ENCODE assay signal across 19 cellular contexts in the genomic region with DNA sequence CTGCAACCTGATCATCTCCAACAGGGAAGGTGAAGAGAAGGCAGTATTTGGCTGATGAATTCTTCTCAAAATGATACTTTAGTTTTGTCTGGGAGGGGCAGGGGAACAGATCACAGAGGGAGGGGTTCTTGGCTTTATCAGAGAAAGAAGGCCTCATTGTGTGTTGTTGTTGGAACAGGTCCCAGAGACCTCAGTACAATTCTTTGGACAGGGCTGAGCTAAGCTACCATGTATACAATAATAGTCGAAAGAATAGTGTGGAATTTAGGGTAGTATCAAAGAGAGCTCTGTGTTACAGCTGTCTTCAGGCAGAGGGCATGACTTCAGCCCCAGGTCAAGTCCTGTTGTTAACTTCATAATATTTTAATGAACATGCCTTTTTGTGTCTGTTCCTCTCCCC. TPM values are rescaled to one million over a fixed set of nuclear protein-coding genes. Genes with fewer than 3 reads are reported as not detected.
DNase-seq lines count a peak whose midpoint lies in the region; ATAC-seq and TF ChIP-seq lines count a peak whose summit lies in the region.
"Had no signal": no experiment of that assay in that cellular context is flagged by ENCODE, and none has a peak within 500 bp of the region (broad histone marks: within the 10 kb centered on the region; RNA-seq: fewer than 3 reads in every experiment).

No MANE protein-coding gene starts in this region.

- TF ChIP-seq CTCF in heart left ventricle (IDR thresholded peaks at IDR 0.05): no peak
- no peak for TF ChIP-seq CTCF in testis (IDR thresholded peaks at IDR 0.05)

- H3K27ac Mint-ChIP-seq in dendritic cell treated with granulocyte-macrophage colony-stimulating factor and Interleukin-4, amounts not matched to agents 40 ng/mL and 50 ng/mL, for 4 days: peak overlapping the region; percentile 87
- H3K27ac Mint-ChIP-seq: activated B cell treated with CpG ODN at 0.5 μM for 24 hours had no signal

- H3K4me1 ChIP-seq in heart left ventricle: peaks cover 21 to 95% (median 81%) of the 10 kb centered on the region in 12 donors
- H3K4me1 ChIP-seq in right cardiac atrium (ENCODE audit: control insufficient read depth, insufficient read depth, low read length): peaks cover 43% of the 10 kb centered on the region
- peaks cover 47% of the 10 kb centered on the region for H3K4me1 ChIP-seq in testis

- H3K27me3 ChIP-seq in heart left ventricle (no peaks in the 10 kb centered on the region), right cardiac atrium (ENCODE audit: control insufficient read depth, insufficient read depth) (no peaks in the 10 kb centered on the region), testis (no peaks in the 10 kb centered on the region)

- no peaks in the 10 kb centered on the region for H3K27me3 Mint-ChIP-seq in dendritic cell treated with granulocyte-macrophage colony-stimulating factor and Interleukin-4, amounts not matched to agents 40 ng/mL and 50 ng/mL, for 4 days
- H3K27me3 Mint-ChIP-seq: activated B cell treated with CpG ODN at 0.5 μM for 24 hours had no signal

- H3K36me3 ChIP-seq in heart left ventricle: no peaks in the 10 kb centered on the region
- H3K36me3 ChIP-seq in testis (ENCODE audit: low read depth, missing control alignments): no peaks in the 10 kb centered on the region

- TF ChIP-seq POLR2A in heart left ventricle (IDR thresholded peaks at IDR 0.05): no peak
- no peak for TF ChIP-seq POLR2A in testis (IDR thresholded peaks at IDR 0.05)

- no peak overlapping the region for H3K4me3 Mint-ChIP-seq in dendritic cell treated with granulocyte-macrophage colony-stimulating factor and Interleukin-4, amounts not matched to agents 40 ng/mL and 50 ng/mL, for 4 days
- H3K4me3 Mint-ChIP-seq: activated B cell treated with CpG ODN at 0.5 μM for 24 hours had no signal

- H3K4me1 Mint-ChIP-seq in dendritic cell treated with granulocyte-macrophage colony-stimulating factor and Interleukin-4, amounts not matched to agents 40 ng/mL and 50 ng/mL, for 4 days (ENCODE audit: low read depth): peaks cover 97% of the 10 kb centered on the region

- DNase-seq in heart left ventricle (no peak), cardiac septum (ENCODE audit: low spot score) (no peak), right cardiac atrium (no peak), testis (peak; percentile 67), NCI-H128 (lab: John Stamatoyannopoulos, UW; ENCODE audit: unreplicated experiment) (no peak), anterior cingulate cortex (lab: John Stamatoyannopoulos, UW) (no peak), OCI-M2 (lab: John Stamatoyannopoulos, UW; ENCODE audit: unreplicated experiment) (no peak)
- DNase-seq: activated B cell treated with CpG ODN at 0.5 μM for 24 hours; activated naive CD4-positive, alpha-beta T cell treated with anti-CD3 and anti-CD28 coated beads, Interleukin-2, amount 50 U/mL, for 16 hours; aorta; Calu3; caudate nucleus; foreskin fibroblast; NCI-H187; SW 1271; T1000 had no signal

- H3K9me3 ChIP-seq in heart left ventricle (no peaks in the 10 kb centered on the region), right cardiac atrium (ENCODE audit: control insufficient read depth, low read length) (no peaks in the 10 kb centered on the region), testis (no peaks in the 10 kb centered on the region)

- H3K4me3 ChIP-seq in heart left ventricle: no peak overlapping the region
- H3K4me3 ChIP-seq in right cardiac atrium (ENCODE audit: low read length): no peak overlapping the region
- H3K4me3 ChIP-seq in testis: no peak overlapping the region
- H3K4me3 ChIP-seq: skin epidermis had no signal

- H3K9me3 Mint-ChIP-seq in dendritic cell treated with granulocyte-macrophage colony-stimulating factor and Interleukin-4, amounts not matched to agents 40 ng/mL and 50 ng/mL, for 4 days: no peaks in the 10 kb centered on the region
- H3K9me3 Mint-ChIP-seq: activated B cell treated with CpG ODN at 0.5 μM for 24 hours had no signal

- H3K36me3 Mint-ChIP-seq in dendritic cell treated with granulocyte-macrophage colony-stimulating factor and Interleukin-4, amounts not matched to agents 40 ng/mL and 50 ng/mL, for 4 days (ENCODE audit: low read depth): no peaks in the 10 kb centered on the region

- intact Hi-C loops in heart left ventricle (cut with DNase I): loop anchor here in 4 of 10 donors (5.0 to 10.0 kb wide), 5 partner anchors 33 to 62 kb away; partner anchors contain the start of gene ARHGAP26 (in 2 of the 4)
- intact Hi-C loops in cardiac septum (cut with DNase I): loop anchor here (10.0 kb wide), 1 partner anchor 55 kb away; no protein-coding TSS in a partner anchor
- intact Hi-C loops in dendritic cell treated with granulocyte-macrophage colony-stimulating factor and Interleukin-4, amounts not matched to agents 40 ng/mL and 50 ng/mL, for 4 days (cut with micrococcal nuclease): loop anchor here (10.0 kb wide), 1 partner anchor 55 kb away; no protein-coding TSS in a partner anchor
- intact Hi-C loops in right cardiac atrium (cut with DNase I): no loop called here
- intact Hi-C loops in testis (cut with DNase I; ENCODE audit: low total_unique reads): no loop called here

- H3K27ac ChIP-seq in heart left ventricle: peak overlapping the region in 10 of 12 donors; percentile 0 to 91 (median 32)
- H3K27ac ChIP-seq in right cardiac atrium (ENCODE audit: low read length): peak overlapping the region; percentile 2
- peak overlapping the region in 1 of 2 donors; percentile 16 for H3K27ac ChIP-seq in testis
- H3K27ac ChIP-seq: epithelial cell of prostate had no signal

- ATAC-seq in heart left ventricle (peak in 2 of 4 donors; percentile 8 to 41), right cardiac atrium (peak; percentile 12 to 62)

- WGBS in heart left ventricle, 4 donors: 4 to 17% (median 7%) methylated on average over 1 of the region's 1 CpG
- WGBS in right cardiac atrium: 8% methylated on average over 1 of the region's 1 CpG
- 18 to 36% methylated on average over 1 of the region's 1 CpG for WGBS in testis, 2 donors

RNA-seq across cellular contexts. Expression of gene ARHGAP26, which starts 39.9 kb away (rescaled TPM):
- total RNA-seq in heart left ventricle (10 to 100 TPM; 22.9 to 52.1 (median 35.6) TPM), cardiac septum (32.0 TPM), right cardiac atrium (10 to 100 TPM; 44.4 to 56.9 (median 47.8) TPM), testis (10 to 100 TPM; 95.7 to 98.7 TPM)
- polyA plus RNA-seq in heart left ventricle (10 to 100 TPM; 11.9 to 18.2 TPM), right cardiac atrium (13.2 TPM), testis (ENCODE audit: insufficient read depth, low read depth, low replicate concordance) (33.8 TPM)

Comparison
In these comparisons a context has a peak if more than half of its experiments do, and no peak if none do; other contexts are left out.
1. intact Hi-C loops: an anchor here in cardiac septum (10.0 kb wide) and dendritic cell treated with granulocyte-macrophage colony-stimulating factor and Interleukin-4, amounts not matched to agents 40 ng/mL and 50 ng/mL, for 4 days (10.0 kb wide); none called in right cardiac atrium and testis.